Comparison of ENCODE assay signal across 12 cellular contexts in the genomic region with DNA sequence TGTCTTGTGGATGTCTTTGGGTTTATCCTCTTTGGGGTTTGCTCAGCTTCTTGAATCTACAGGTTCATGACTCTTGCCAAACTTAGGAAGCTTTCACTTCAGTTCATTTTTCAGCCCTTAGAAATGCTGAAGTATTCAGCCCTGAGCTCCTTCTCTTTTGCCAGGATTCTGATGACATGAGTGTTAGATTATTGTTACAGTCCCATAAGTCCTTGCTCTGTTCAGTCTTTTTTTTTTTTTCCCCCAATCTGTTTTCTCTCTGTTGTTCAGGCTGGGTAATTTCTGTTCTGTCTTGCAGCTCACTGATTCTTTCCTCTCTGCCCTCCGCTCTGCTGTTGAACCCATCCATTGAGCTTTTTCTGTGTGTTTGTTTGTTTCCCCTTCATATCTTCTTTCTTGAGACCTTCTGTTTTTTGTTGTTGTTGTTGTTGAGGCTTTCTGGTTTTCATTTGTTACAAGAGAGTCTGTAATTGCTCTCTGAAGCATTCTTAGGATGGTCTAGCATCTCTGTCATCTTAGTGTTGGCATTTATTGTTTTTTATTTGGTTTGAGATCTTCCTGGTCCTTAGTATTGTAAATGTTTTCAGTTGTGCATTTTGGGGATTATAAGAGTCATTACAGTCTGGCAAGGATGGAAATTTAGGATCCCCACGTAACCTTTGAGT. TPM values are rescaled to one million over a fixed set of nuclear protein-coding genes. Genes with fewer than 3 reads are reported as not detected.
DNase-seq lines count a peak whose midpoint lies in the region; ATAC-seq, FAIRE-seq and TF ChIP-seq lines count a peak whose summit lies in the region.
"Had no signal": no experiment of that assay in that cellular context is flagged by ENCODE, and none has a peak within 500 bp of the region (broad histone marks: within the 10 kb centered on the region; RNA-seq: fewer than 3 reads in every experiment).

No MANE protein-coding gene starts in this region.

- H4K20me1 ChIP-seq in SK-N-SH (ENCODE audit: insufficient read depth), result peaks cover 46% of the 10 kb centered on the region

- H2AFZ ChIP-seq in SK-N-SH (ENCODE audit: low read depth), result no peak overlapping the region

- H3K9me3 ChIP-seq in SK-N-SH (no peaks in the 10 kb centered on the region), psoas muscle (no peaks in the 10 kb centered on the region)
- H3K9me3 ChIP-seq: lower lobe of right lung had no signal

- TF ChIP-seq CTCF in BJ (IDR thresholded peaks at IDR 0.05; ENCODE audit: insufficient read depth, low read depth, low read length) (no peak), SK-N-SH (IDR thresholded peaks at IDR 0.05) (no peak), fibroblast of pulmonary artery (IDR thresholded peaks at IDR 0.05; ENCODE audit: low read length, missing control alignments) (no peak), psoas muscle (IDR thresholded peaks at IDR 0.05) (no peak)

- TF ChIP-seq RAD21 in SK-N-SH (IDR thresholded peaks at IDR 0.05; ENCODE audit: low read length), result no peak

- POLR2A ChIA-PET in BJ (lab: Charles Lee), result interaction anchor here (0.7 to 1.2 kb wide), 4 partner anchors 18 to 67 kb away, joined by 3 to 12 read pairs (median 9); a partner anchor contains a TSS
- POLR2A ChIA-PET in SK-N-SH (lab: Yijun Ruan, JAX), result no interaction called here

- CTCF ChIA-PET in BJ (lab: Yijun Ruan, JAX), result interaction anchor here (0.7 kb wide), 1 partner anchor 107 kb away, joined by 4 read pairs; no protein-coding TSS in a partner anchor
- CTCF ChIA-PET in SK-N-SH (lab: Yijun Ruan, JAX), result interaction anchor here (0.9 to 1.2 kb wide), 2 partner anchors 10 to 96 kb away, joined by 3 read pairs; no protein-coding TSS in a partner anchor

- peak overlapping the region; percentile 56 to 75 for H3K27ac ChIP-seq in SK-N-SH (ENCODE audit: low read depth in 2 of 2, low read length in 1 of 2)
- H3K27ac ChIP-seq in psoas muscle, result peak overlapping the region; percentile 65
- H3K27ac ChIP-seq: lower lobe of right lung had no signal

- 47% methylated on average over 2 of the region's 2 CpGs for WGBS in SK-N-SH (ENCODE audit: low lambda C conversion rate)
- 39 to 63% (median 45%) methylated on average over 2 of the region's 2 CpGs for WGBS in psoas muscle, 3 donors

- H3F3A ChIP-seq in SK-N-SH (replicated peaks; ENCODE audit: insufficient read depth), result peaks cover 35% of the 10 kb centered on the region

- no peak for FAIRE-seq in HTR-8/SVneo (lab: Jason Lieb, UNC)

- TF ChIP-seq EP300 in SK-N-SH (IDR thresholded peaks at IDR 0.05; ENCODE audit: borderline replicate concordance in 1 of 2, low read depth in 1 of 2, low read length in 1 of 2), result no peak

- H3K9me2 ChIP-seq in SK-N-SH, result no peaks in the 10 kb centered on the region

- DNase-seq in BJ (ENCODE audit: low read depth), result peak; percentile 84
- DNase-seq in SK-N-SH, result no peak
- peak; percentile 69 for DNase-seq in fibroblast of pulmonary artery (ENCODE audit: low read depth)
- DNase-seq in psoas muscle, result no peak
- no peak for DNase-seq in NOMO-1 treated with DMSO at 0.1 percent for 48 hours (lab: John Stamatoyannopoulos, UW; ENCODE audit: unreplicated experiment)
- DNase-seq in HTR-8/SVneo (ENCODE audit: insufficient read length, low spot score), result no peak
- DNase-seq in activated T-cell treated with anti-CD3 and anti-CD28 coated beads, Interleukin-2, amount 50 U/mL, for 1 hour, result no peak
- no peak for DNase-seq in cerebellar cortex (ENCODE audit: low spot score)
- DNase-seq: cerebellar nuclear complex, DND-41, lower lobe of right lung, NCI-H2029 treated with DMSO at 0.1 percent for 48 hours had no signal

- H3K27me3 ChIP-seq in BJ (ENCODE audit: control insufficient read depth, insufficient read depth, low read length), result no peaks in the 10 kb centered on the region
- no peaks in the 10 kb centered on the region for H3K27me3 ChIP-seq in SK-N-SH (ENCODE audit: insufficient read depth)
- no peaks in the 10 kb centered on the region for H3K27me3 ChIP-seq in psoas muscle (ENCODE audit: insufficient read depth in 3 of 3, low read length in 2 of 3)

- intact Hi-C loops in psoas muscle (cut with DNase I), result no loop called here

- H3K4me2 ChIP-seq in SK-N-SH, result peak overlapping the region; percentile 60

- peak in 3 of 4 donors; percentile 33 to 35 (median 34) for ATAC-seq in psoas muscle
- ATAC-seq: lower lobe of right lung had no signal

- H3K4me1 ChIP-seq in SK-N-SH (ENCODE audit: control insufficient read depth in 1 of 2, insufficient read depth in 2 of 2, low read depth in 1 of 2, low read length in 1 of 2) (peaks cover 2 to 24% of the 10 kb centered on the region in 2 experiments; a peak in 2 of 4 replicates), psoas muscle (peaks cover 35% of the 10 kb centered on the region)

- peak overlapping the region; percentile 50; the same call in 1 of the 2 replicates for H3K9ac ChIP-seq in SK-N-SH

- no peaks in the 10 kb centered on the region for H3K36me3 ChIP-seq in BJ (ENCODE audit: control insufficient read depth, insufficient read depth, low read length)
- peaks cover 0 to 3% of the 10 kb centered on the region in 2 experiments for H3K36me3 ChIP-seq in SK-N-SH (replicated peaks in 1 of 2; ENCODE audit: control insufficient read depth in 1 of 2, insufficient read depth in 2 of 2, low read length in 1 of 2)
- no peaks in the 10 kb centered on the region for H3K36me3 ChIP-seq in psoas muscle (ENCODE audit: insufficient read depth in 1 of 2, low read depth in 1 of 2)
- H3K36me3 ChIP-seq: lower lobe of right lung had no signal

- H3K4me3 ChIP-seq in BJ (ENCODE audit: low read depth, low read length) (no peak overlapping the region), SK-N-SH (ENCODE audit: low read depth in 2 of 2, low read length in 1 of 2) (peak overlapping the region in 1 of 2 experiments; percentile 34; a peak in 2 of 4 replicates), fibroblast of pulmonary artery (replicated peaks; ENCODE audit: low read depth, low read length) (no peak overlapping the region), psoas muscle (no peak overlapping the region)
- H3K4me3 ChIP-seq: lower lobe of right lung had no signal

- peaks cover 98% of the 10 kb centered on the region for H3K79me2 ChIP-seq in SK-N-SH (ENCODE audit: insufficient read depth)

TF ChIP-seq in SK-N-SH, 30 proteins besides CTCF, POLR2A, EP300 and RAD21:
- TF ChIP-seq ELF1 (IDR thresholded peaks at IDR 0.05) (no peak), TCF12 (IDR thresholded peaks at IDR 0.05) (peak; percentile 29; the same call in 1 of the 2 replicates)

RNA-seq across cellular contexts. Expression of a gene that starts 18.4 kb away (rescaled TPM):
- polyA plus RNA-seq in BJ (2011; rRNA removed), result 109 and 155 TPM in 2 replicates
- polyA minus RNA-seq in BJ (2011; rRNA and poly(A)+ RNA removed), result 60.8 and 82.3 TPM in 2 replicates
- polyA plus RNA-seq in SK-N-SH (2012; rRNA removed), result 22.6 and 29.7 TPM in 2 replicates
- polyA plus RNA-seq in SK-N-SH (2012; cell fraction: cytosol; rRNA removed), result 18.1 and 24.0 TPM in 2 replicates
- polyA plus RNA-seq in SK-N-SH (2012; cell fraction: nucleus; rRNA removed), result 30.6 and 43.2 TPM in 2 replicates
- 10 to 100 TPM; 16.9 to 29.5 (median 25.0) TPM for total RNA-seq in psoas muscle
- polyA plus RNA-seq in psoas muscle, result 10 to 100 TPM in 2 of 3 donors, 1 to 10 TPM in 1; 7.0 to 13.8 (median 11.5) TPM

RNA-seq across cellular contexts. Expression of a gene that starts 59.8 kb away (rescaled TPM):
- polyA plus RNA-seq in BJ (2011; rRNA removed), result 37.2 and 61.6 TPM in 2 replicates
- polyA minus RNA-seq in BJ (2011; rRNA and poly(A)+ RNA removed), result 11.7 and 11.8 TPM in 2 replicates
- 14.7 and 16.1 TPM in 2 replicates for polyA plus RNA-seq in SK-N-SH (2012; rRNA removed)
- 18.5 and 18.8 TPM in 2 replicates for polyA plus RNA-seq in SK-N-SH (2012; cell fraction: cytosol; rRNA removed)
- 8.7 and 13.1 TPM in 2 replicates for polyA plus RNA-seq in SK-N-SH (2012; cell fraction: nucleus; rRNA removed)
- 100 to 1,000 TPM; 143 to 232 (median 157) TPM for total RNA-seq in psoas muscle
- 100 to 1,000 TPM in 1 of 3 donors, 10 to 100 TPM in 2; 15.2 to 108 (median 48.6) TPM for polyA plus RNA-seq in psoas muscle

Comparison
In these comparisons a context has a peak if more than half of its experiments do, and no peak if none do; other contexts are left out.
1. DNase-seq: peak in BJ (single experiment) and fibroblast of pulmonary artery (single experiment); none in SK-N-SH (single experiment), psoas muscle (0 of 2), NOMO-1 treated with DMSO at 0.1 percent for 48 hours (single experiment), HTR-8/SVneo (single experiment), activated T-cell treated with anti-CD3 and anti-CD28 coated beads, Interleukin-2, amount 50 U/mL, for 1 hour (single experiment) and cerebellar cortex (single experiment).